7 cellular contexts compared by ENCODE assay signal in genomic region chr20:52037370-52037769, GRCh38.
"Had no signal": no experiment of that assay in that cellular context is flagged by ENCODE, and none has a peak within 500 bp of the region (broad histone marks: within the 10 kb centered on the region; RNA-seq: fewer than 3 reads in every experiment).

No MANE protein-coding gene starts in this region.

- H3K36me3 ChIP-seq: HAP-1 had no signal

- H2AFZ ChIP-seq: GM23248 had no signal

- H3K27ac ChIP-seq: GM23248 had no signal

- ATAC-seq: HCT116 had no signal

- H3K4me3 ChIP-seq: GM23248, HAP-1 had no signal

- H3K9ac ChIP-seq: GM23248 had no signal

- DNase-seq: GM23248, GOT3, H7, IMR-90, KBM-7 had no signal

- H3K9me3 ChIP-seq: HAP-1 had no signal
